Comparison of ENCODE assay signal across 12 cellular contexts in genomic region chr5:135373747-135374515, GRCh38. TPM values are rescaled to one million over a fixed set of nuclear protein-coding genes. Genes with fewer than 3 reads are reported as not detected.
A peak's percentile ranks its signal among the peaks of the same experiment; 100 is the strongest.
DNase-seq lines count a peak whose midpoint lies in the region; ATAC-seq and TF ChIP-seq lines count a peak whose summit lies in the region.
"Had no signal": no experiment of that assay in that cellular context is flagged by ENCODE, and none has a peak within 500 bp of the region (broad histone marks: within the 10 kb centered on the region; RNA-seq: fewer than 3 reads in every experiment).

No MANE protein-coding gene starts in this region.

- H3K36me3 Mint-ChIP-seq in activated CD8-positive, alpha-beta memory T cell treated with anti-CD3 and anti-CD28 coated beads, Interleukin-2, amount 10 ng/mL, durations not matched to agents 7 days and 5 days = peaks cover 57% of the 10 kb centered on the region

- DNase-seq in activated CD8-positive, alpha-beta memory T cell treated with anti-CD3 and anti-CD28 coated beads, Interleukin-2, amount 10 ng/mL, durations not matched to agents 7 days and 5 days = no peak
- DNase-seq in activated CD8-positive, alpha-beta memory T cell treated with anti-CD3 and anti-CD28 coated beads, Interleukin-2, amount 50 U/mL, for 48 hours = no peak
- DNase-seq in RPMI7951 (ENCODE audit: low read depth) (peak; percentile 71), foreskin keratinocyte (peak in 1 of 2 donors; percentile 28), posterior cingulate gyrus (no peak), MV-4-11 (lab: John Stamatoyannopoulos, UW) (no peak), GOT3 (lab: John Stamatoyannopoulos, UW) (no peak)
- DNase-seq: amniotic stem cell, NCI-H2171, T-cell, uterus had no signal

- intact Hi-C loops in posterior cingulate gyrus (cut with DNase I) = no loop called here

- ATAC-seq in activated CD8-positive, alpha-beta memory T cell treated with anti-CD3 and anti-CD28 coated beads, Interleukin-2, amount 10 ng/mL, durations not matched to agents 7 days and 5 days = peak; percentile 9
- ATAC-seq in foreskin keratinocyte = peak; percentile 41

- no peaks in the 10 kb centered on the region for H3K27me3 Mint-ChIP-seq in activated CD8-positive, alpha-beta memory T cell treated with anti-CD3 and anti-CD28 coated beads, Interleukin-2, amount 10 ng/mL, durations not matched to agents 7 days and 5 days
- H3K27me3 Mint-ChIP-seq: T-cell had no signal

- no peak for TF ChIP-seq CTCF in foreskin keratinocyte (conservative IDR thresholded peaks at IDR 0.05)

- peak overlapping the region in 2 of 3 donors; percentile 1 to 24 for H3K9ac ChIP-seq in skeletal muscle tissue (ENCODE audit: low read depth in 1 of 3, low read length in 3 of 3)

- peaks cover 78% of the 10 kb centered on the region for H3K4me1 Mint-ChIP-seq in activated CD8-positive, alpha-beta memory T cell treated with anti-CD3 and anti-CD28 coated beads, Interleukin-2, amount 10 ng/mL, durations not matched to agents 7 days and 5 days

- H3K27me3 ChIP-seq in foreskin keratinocyte (no peaks in the 10 kb centered on the region), skeletal muscle tissue (ENCODE audit: control insufficient read depth in 3 of 3, insufficient read depth in 3 of 3, low read length in 3 of 3) (no peaks in the 10 kb centered on the region)
- H3K27me3 ChIP-seq: uterus had no signal

- peaks cover 9% of the 10 kb centered on the region for H3K4me1 ChIP-seq in foreskin keratinocyte
- H3K4me1 ChIP-seq in skeletal muscle tissue (ENCODE audit: control insufficient read depth in 3 of 3, insufficient read depth in 3 of 3, low read length in 3 of 3) = peaks cover 25 to 61% (median 30%) of the 10 kb centered on the region in 3 donors

- H3K4me3 Mint-ChIP-seq in activated CD8-positive, alpha-beta memory T cell treated with anti-CD3 and anti-CD28 coated beads, Interleukin-2, amount 10 ng/mL, durations not matched to agents 7 days and 5 days = no peak overlapping the region
- H3K4me3 Mint-ChIP-seq: T-cell had no signal

- H3K9me3 Mint-ChIP-seq in activated CD8-positive, alpha-beta memory T cell treated with anti-CD3 and anti-CD28 coated beads, Interleukin-2, amount 10 ng/mL, durations not matched to agents 7 days and 5 days (ENCODE audit: low read depth) = no peaks in the 10 kb centered on the region
- H3K9me3 Mint-ChIP-seq: T-cell had no signal

- peaks cover 16 to 27% (median 25%) of the 10 kb centered on the region in 3 donors for H3K36me3 ChIP-seq in skeletal muscle tissue (ENCODE audit: control insufficient read depth in 3 of 3, insufficient read depth in 3 of 3, low read length in 3 of 3)
- H3K36me3 ChIP-seq: uterus had no signal

- H3K4me3 ChIP-seq in skeletal muscle tissue (ENCODE audit: low read length in 3 of 3) = no peak overlapping the region
- H3K4me3 ChIP-seq: uterus had no signal

- peak overlapping the region; percentile 3 for H3K27ac Mint-ChIP-seq in activated CD8-positive, alpha-beta memory T cell treated with anti-CD3 and anti-CD28 coated beads, Interleukin-2, amount 10 ng/mL, durations not matched to agents 7 days and 5 days

- H3K9me3 ChIP-seq in skeletal muscle tissue (ENCODE audit: control insufficient read depth in 3 of 3, low read length in 3 of 3) = no peaks in the 10 kb centered on the region
- H3K9me3 ChIP-seq: uterus had no signal

- H3K27ac ChIP-seq in foreskin keratinocyte (no peak overlapping the region), skeletal muscle tissue (ENCODE audit: low read depth, low read length) (peak overlapping the region; percentile 71)
- H3K27ac ChIP-seq: uterus had no signal

- CTCF ChIA-PET in activated CD8-positive, alpha-beta memory T cell treated with anti-CD3 and anti-CD28 coated beads, Interleukin-2, amount 10 ng/mL, durations not matched to agents 7 days and 5 days (lab: Charles Lee) = interaction anchor here (1.4 kb wide), 1 partner anchor 10 kb away, joined by 3 read pairs; no protein-coding TSS in a partner anchor

RNA-seq across cellular contexts. Expression of gene MACROH2A1, which starts 25.1 kb away (rescaled TPM):
- 100 to 1,000 TPM; 281 to 327 TPM for total RNA-seq in activated CD8-positive, alpha-beta memory T cell treated with anti-CD3 and anti-CD28 coated beads, Interleukin-2, amount 10 ng/mL, durations not matched to agents 7 days and 5 days
- total RNA-seq in RPMI7951 (2014; rRNA removed; shearing (Covaris generic)) = 235 and 252 TPM in 2 replicates
- total RNA-seq in foreskin keratinocyte (253 and 264 TPM in 2 replicates), skeletal muscle tissue (86.1 TPM)
- polyA plus RNA-seq in foreskin keratinocyte = 192 and 224 TPM in 2 replicates
